14 cellular contexts compared by ENCODE assay signal in the genomic region with DNA sequence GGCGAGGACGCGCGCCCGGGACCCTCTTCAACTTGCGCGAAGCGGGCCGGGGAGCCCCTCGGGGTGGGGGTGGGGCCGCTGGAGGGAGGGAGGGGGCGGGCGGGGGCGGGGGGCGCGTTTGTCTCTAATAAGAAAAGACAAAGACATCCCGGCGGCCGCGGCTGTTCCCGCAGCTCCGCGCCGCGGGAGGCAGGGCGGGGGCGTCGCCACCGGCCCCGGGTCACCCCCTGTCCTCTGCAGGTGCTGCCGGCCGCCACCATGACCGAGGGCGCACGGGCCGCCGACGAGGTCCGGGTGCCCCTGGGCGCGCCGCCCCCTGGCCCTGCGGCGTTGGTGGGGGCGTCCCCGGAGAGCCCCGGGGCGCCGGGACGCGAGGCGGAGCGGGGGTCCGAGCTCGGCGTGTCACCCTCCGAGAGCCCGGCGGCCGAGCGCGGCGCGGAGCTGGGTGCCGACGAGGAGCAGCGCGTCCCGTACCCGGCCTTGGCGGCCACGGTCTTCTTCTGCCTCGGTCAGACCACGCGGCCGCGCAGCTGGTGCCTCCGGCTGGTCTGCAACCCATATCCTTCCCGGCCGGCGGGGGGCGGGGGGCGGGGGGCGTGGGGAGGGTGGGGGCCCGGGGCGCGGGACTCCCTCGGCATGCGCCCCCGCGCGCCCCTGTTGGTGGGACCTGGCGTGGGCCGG. TPM values are rescaled to one million over a fixed set of nuclear protein-coding genes. Genes with fewer than 3 reads are reported as not detected.
DNase-seq lines count a peak whose midpoint lies in the region; ATAC-seq and TF ChIP-seq lines count a peak whose summit lies in the region.
"Had no signal": no experiment of that assay in that cellular context is flagged by ENCODE, and none has a peak within 500 bp of the region (broad histone marks: within the 10 kb centered on the region; RNA-seq: fewer than 3 reads in every experiment).

No MANE protein-coding gene starts in this region.

- H2AFZ ChIP-seq in osteoblast (ENCODE audit: low read length): no peak overlapping the region

- H3K36me3 ChIP-seq in WERI-Rb-1 (peaks cover 26% of the 10 kb centered on the region), iPS-18a (ENCODE audit: control insufficient read depth, low read depth, low read length) (no peaks in the 10 kb centered on the region), stomach smooth muscle (ENCODE audit: control insufficient read depth in 2 of 2, insufficient read depth in 2 of 2, low read length in 2 of 2) (no peaks in the 10 kb centered on the region), osteoblast (ENCODE audit: insufficient read depth, low read length) (no peaks in the 10 kb centered on the region)

- peak overlapping the region; percentile 95 for H3K27ac ChIP-seq in WERI-Rb-1
- no peak overlapping the region for H3K27ac ChIP-seq in iPS-18a (ENCODE audit: low read length)
- peak overlapping the region; percentile 97 for H3K27ac ChIP-seq in stomach smooth muscle (ENCODE audit: low read length)
- no peak overlapping the region for H3K27ac ChIP-seq in osteoblast (ENCODE audit: low read depth, low read length)
- H3K27ac ChIP-seq: epithelial cell of prostate had no signal

- H4K20me1 ChIP-seq in osteoblast (ENCODE audit: insufficient read depth, low read length): no peaks in the 10 kb centered on the region

- no peak overlapping the region for H3K4me2 ChIP-seq in osteoblast (ENCODE audit: insufficient read depth, low read length)

- DNase-seq in NCI-H2227 (lab: John Stamatoyannopoulos, UW; ENCODE audit: unreplicated experiment) (peak; percentile 39), NCI-H2227 treated with DMSO at 0.1 percent for 48 hours (lab: John Stamatoyannopoulos, UW) (no peak), WERI-Rb-1 (no peak), osteoblast (ENCODE audit: insufficient read length, low spot score, missing footprints) (no peak)
- DNase-seq: kidney glomerular epithelial cell, NCI-H1694 treated with DMSO at 0.1 percent for 48 hours, PC-3, posterior cingulate gyrus had no signal

- H3K9ac ChIP-seq in iPS-18a (ENCODE audit: low read length) (no peak overlapping the region), stomach smooth muscle (ENCODE audit: low read length in 2 of 2) (peak overlapping the region; percentile 58 to 80)

- no peaks in the 10 kb centered on the region for H3K27me3 ChIP-seq in WERI-Rb-1 (ENCODE audit: insufficient read depth, low read depth, severe bottlenecking)
- H3K27me3 ChIP-seq in iPS-18a (ENCODE audit: control insufficient read depth, insufficient read depth, low read length): no peaks in the 10 kb centered on the region
- peaks cover 0 to 2% of the 10 kb centered on the region in 2 donors for H3K27me3 ChIP-seq in stomach smooth muscle (ENCODE audit: control insufficient read depth in 1 of 2, insufficient read depth in 2 of 2, low read length in 2 of 2)
- H3K27me3 ChIP-seq in osteoblast (ENCODE audit: insufficient read depth, low read length): peaks cover 39% of the 10 kb centered on the region

- TF ChIP-seq CTCF in WERI-Rb-1 (IDR thresholded peaks at IDR 0.05; ENCODE audit: low read depth, low read length) (no peak), osteoblast (IDR thresholded peaks at IDR 0.05; ENCODE audit: extremely low read depth, low read depth, low read length) (no peak)

- ATAC-seq in HG02588 (IDR thresholded peaks at IDR 0.05; ENCODE audit: unreplicated experiment): no peak
- ATAC-seq in GM21529 (IDR thresholded peaks at IDR 0.05; ENCODE audit: unreplicated experiment): no peak

- peak overlapping the region; percentile 39 for H3K4me3 ChIP-seq in WERI-Rb-1 (ENCODE audit: low read depth, low read length)
- peak overlapping the region; percentile 41 for H3K4me3 ChIP-seq in iPS-18a (ENCODE audit: low read length)
- H3K4me3 ChIP-seq in stomach smooth muscle (ENCODE audit: low read length in 2 of 2): peak overlapping the region; percentile 35 to 75
- no peak overlapping the region for H3K4me3 ChIP-seq in osteoblast (ENCODE audit: insufficient read depth, low read length)

- H3K9me3 ChIP-seq in WERI-Rb-1 (ENCODE audit: severe bottlenecking): no peaks in the 10 kb centered on the region
- H3K9me3 ChIP-seq in iPS-18a (ENCODE audit: control insufficient read depth, low read depth, low read length): no peaks in the 10 kb centered on the region
- H3K9me3 ChIP-seq in stomach smooth muscle (ENCODE audit: control insufficient read depth in 2 of 2, low read length in 2 of 2): no peaks in the 10 kb centered on the region
- no peaks in the 10 kb centered on the region for H3K9me3 ChIP-seq in osteoblast (ENCODE audit: low read depth, low read length)

- H3K4me1 ChIP-seq in iPS-18a (ENCODE audit: control insufficient read depth, low read depth, low read length): peaks cover 3% of the 10 kb centered on the region
- peaks cover 68% of the 10 kb centered on the region for H3K4me1 ChIP-seq in stomach smooth muscle (ENCODE audit: control insufficient read depth, insufficient read depth, low read length)
- no peaks in the 10 kb centered on the region for H3K4me1 ChIP-seq in osteoblast (ENCODE audit: insufficient read depth, low read length)

- no peaks in the 10 kb centered on the region for H3K79me2 ChIP-seq in osteoblast (ENCODE audit: insufficient read depth, low read length)

RNA-seq across cellular contexts. Expression of gene CACNA1H, which starts 0.7 kb away (rescaled TPM):
- total RNA-seq in osteoblast: under 0.01 TPM in 2 replicates

RNA-seq across cellular contexts. Expression of gene C1QTNF8, which starts 57.6 kb away (rescaled TPM):
- total RNA-seq in osteoblast: not detected in 2 replicates
- total RNA-seq: PC-3; T-helper 2 cell treated with Interferon-gamma antibody and Interleukin-4, amounts not matched to agents 100 ng/mL and 5 ng/mL, for 36 hours had no signal

Comparison
In these comparisons a context has a peak if more than half of its experiments do, and no peak if none do; other contexts are left out.
1. H3K27ac ChIP-seq: peak in WERI-Rb-1 (single experiment) and stomach smooth muscle (single experiment); none in iPS-18a (single experiment) and osteoblast (single experiment).